ENCODE assay signal across 8 cellular contexts in the genomic region with DNA sequence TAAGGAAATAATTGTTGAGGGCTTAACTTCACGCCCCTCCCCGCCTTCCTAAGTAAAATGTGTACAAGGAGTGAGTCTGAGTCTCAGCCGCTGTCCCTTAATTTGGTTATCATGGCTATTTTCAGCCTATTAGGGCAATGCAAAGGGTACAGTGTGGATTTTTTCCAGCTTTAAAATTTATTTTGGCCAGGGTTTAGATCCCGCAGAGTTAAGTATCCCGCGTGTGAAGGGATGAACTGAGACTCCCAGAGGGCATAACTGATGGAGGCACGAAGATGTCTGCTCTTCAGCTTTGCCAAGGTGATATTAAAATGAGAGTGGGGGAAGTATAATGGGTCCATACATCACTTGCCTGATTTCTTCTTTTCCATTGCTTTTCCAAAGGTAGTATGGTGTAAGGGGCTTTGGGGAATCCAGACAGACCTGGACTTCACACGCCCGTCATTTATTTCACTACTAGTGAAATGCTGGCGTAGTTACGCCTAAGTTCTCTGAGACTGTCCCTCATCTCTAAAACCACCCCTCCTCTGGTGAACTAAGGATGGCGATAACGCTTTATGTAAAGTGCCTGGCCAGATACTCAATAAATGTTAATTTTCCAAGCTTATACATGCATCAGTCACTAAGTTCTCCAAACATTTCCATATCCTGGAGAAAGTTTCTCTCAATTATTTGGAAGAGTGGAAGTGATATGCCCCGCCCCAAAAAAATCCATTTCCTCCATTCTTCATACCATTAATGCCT. TPM values are rescaled to one million over a fixed set of nuclear protein-coding genes. Genes with fewer than 3 reads are reported as not detected.
DNase-seq lines count a peak whose midpoint lies in the region; ATAC-seq and TF ChIP-seq lines count a peak whose summit lies in the region.

No MANE protein-coding gene starts in this region.

- H3K27ac ChIP-seq in SJSA1 (peak overlapping the region; percentile 27; the same call in 1 of the 2 replicates), fibroblast of lung (ENCODE audit: insufficient read depth, low read length) (no peak overlapping the region)

- TF ChIP-seq CTCF in GM12864 (IDR thresholded peaks at IDR 0.05; ENCODE audit: low read depth, low read length, missing control alignments): no peak
- TF ChIP-seq CTCF in fibroblast of lung (conservative IDR thresholded peaks at IDR 0.05 in 1 of 2, IDR thresholded peaks at IDR 0.05 in 1 of 2; ENCODE audit: low read depth in 1 of 2, low read length in 2 of 2): no peak
- no peak for TF ChIP-seq CTCF in retinal pigment epithelial cell (conservative IDR thresholded peaks at IDR 0.05; ENCODE audit: low read depth, low read length)

- H3K27me3 ChIP-seq in SJSA1 (replicated peaks) (no peaks in the 10 kb centered on the region), fibroblast of lung (ENCODE audit: control insufficient read depth, insufficient read depth, low read length) (no peaks in the 10 kb centered on the region)

- H3K4me3 ChIP-seq in GM12864 (ENCODE audit: low read depth, low read length) (peak overlapping the region; percentile 69), SJSA1 (peak overlapping the region; percentile 79), fibroblast of lung (replicated peaks in 1 of 4; ENCODE audit: control extremely low read depth in 1 of 4, insufficient read depth in 1 of 4, low read depth in 3 of 4, low read length in 4 of 4) (peak overlapping the region; percentile 66 to 89 (median 75)), retinal pigment epithelial cell (ENCODE audit: low read length) (peak overlapping the region; percentile 86)

- H3K4me1 ChIP-seq in SJSA1 (replicated peaks) (peaks cover 46% of the 10 kb centered on the region), fibroblast of lung (ENCODE audit: control insufficient read depth, extremely low read depth, insufficient read depth, low read length) (peaks cover 10% of the 10 kb centered on the region)

- H3K79me2 ChIP-seq in fibroblast of lung (ENCODE audit: control insufficient read depth, insufficient read depth, low read length): peaks cover 17% of the 10 kb centered on the region

- no peaks in the 10 kb centered on the region for H3K9me3 ChIP-seq in SJSA1 (replicated peaks)
- H3K9me3 ChIP-seq in fibroblast of lung (ENCODE audit: control insufficient read depth, insufficient read depth, low read depth, low read length): no peaks in the 10 kb centered on the region

- H2AFZ ChIP-seq in fibroblast of lung (ENCODE audit: low read length): peak overlapping the region; percentile 87

- DNase-seq in GM12864 (ENCODE audit: low read depth): no peak
- DNase-seq in SJSA1 (ENCODE audit: low read depth in 1 of 2, low spot score in 2 of 2): no peak
- no peak for DNase-seq in fibroblast of lung (ENCODE audit: low read depth in 2 of 2)
- no peak for DNase-seq in retinal pigment epithelial cell (ENCODE audit: low read depth)
- no peak for DNase-seq in effector CD4-positive, alpha-beta T cell
- DNase-seq in NCI-H2107 treated with DMSO at 0.1 percent for 48 hours (lab: John Stamatoyannopoulos, UW; ENCODE audit: unreplicated experiment): no peak
- DNase-seq in activated CD4-positive, CD25-positive, alpha-beta regulatory T cell treated with anti-CD3 and anti-CD28 coated beads, Interleukin-2, amount 50 U/mL, for 72 hours: no peak

- H3K36me3 ChIP-seq in SJSA1 (peaks cover 5% of the 10 kb centered on the region; the same call in 1 of the 2 replicates), fibroblast of lung (ENCODE audit: control insufficient read depth, insufficient read depth, low read length) (no peaks in the 10 kb centered on the region)

- no peaks in the 10 kb centered on the region for H4K20me1 ChIP-seq in fibroblast of lung (ENCODE audit: control insufficient read depth, extremely low read depth, insufficient read depth, low read length)

- H3K9ac ChIP-seq in fibroblast of lung (ENCODE audit: insufficient read depth, low read length): peak overlapping the region; percentile 56

- H3K4me2 ChIP-seq in fibroblast of lung (ENCODE audit: extremely low read depth, insufficient read depth, low read length): peak overlapping the region; percentile 81

- ATAC-seq in HG03139 (IDR thresholded peaks at IDR 0.05; ENCODE audit: unreplicated experiment): no peak

RNA-seq across cellular contexts. Expression of gene FBXO3, which starts 0.9 kb away (rescaled TPM):
- 31.9 and 46.2 TPM in 2 replicates for total RNA-seq in SJSA1 (2014; rRNA removed; shearing (Covaris generic))
- total RNA-seq in fibroblast of lung: 27.2 and 28.7 TPM in 2 replicates
- 39.6 and 46.2 TPM in 2 replicates for polyA plus RNA-seq in fibroblast of lung
- 18.2 and 18.7 TPM in 2 replicates for polyA plus RNA-seq in fibroblast of lung (2012)
- polyA minus RNA-seq in fibroblast of lung (ENCODE audit: low replicate concordance): 5.1 and 6.0 TPM in 2 replicates

RNA-seq across cellular contexts. Expression of gene CD59, which starts 39.0 kb away (rescaled TPM):
- 445 and 468 TPM in 2 replicates for total RNA-seq in SJSA1 (2014; rRNA removed; shearing (Covaris generic))
- 209 and 380 TPM in 2 replicates for total RNA-seq in fibroblast of lung
- 1,165 and 1,404 TPM in 2 replicates for polyA plus RNA-seq in fibroblast of lung
- 928 and 1,205 TPM in 2 replicates for polyA plus RNA-seq in fibroblast of lung (2012)
- polyA minus RNA-seq in fibroblast of lung (ENCODE audit: low replicate concordance): 662 and 789 TPM in 2 replicates
